In genomic region chr3:48398701-48399386, GRCh38 we compare ENCODE assay signal across 18 cellular contexts. TPM values are rescaled to one million over a fixed set of nuclear protein-coding genes. Genes with fewer than 3 reads are reported as not detected.
DNase-seq lines count a peak whose midpoint lies in the region; ATAC-seq and TF ChIP-seq lines count a peak whose summit lies in the region.
"Had no signal": no experiment of that assay in that cellular context is flagged by ENCODE, and none has a peak within 500 bp of the region (broad histone marks: within the 10 kb centered on the region; RNA-seq: fewer than 3 reads in every experiment).

No MANE protein-coding gene starts in this region.

- H3K79me2 ChIP-seq in GM23338 (replicated peaks; ENCODE audit: insufficient read depth) = no peaks in the 10 kb centered on the region
- H3K79me2 ChIP-seq in osteoblast (ENCODE audit: insufficient read depth, low read length) = no peaks in the 10 kb centered on the region

- DNase-seq in GM23338 (ENCODE audit: low spot score) (no peak), Peyer's patch (peak in 2 of 3 donors; percentile 34 to 37), esophagus squamous epithelium (lab: John Stamatoyannopoulos, UW) (no peak), osteoblast (ENCODE audit: insufficient read length, low spot score, missing footprints) (peak; percentile 54), osteocyte (ENCODE audit: extremely low spot score, unreplicated experiment) (no peak), DMS79 treated with DMSO at 0.1 percent for 48 hours (lab: John Stamatoyannopoulos, UW) (no peak), upper lobe of right lung (no peak)
- DNase-seq: activated CD4-positive, alpha-beta T cell treated with anti-CD3 and anti-CD28 coated beads for 1 hour; activated gamma-delta T cell treated with Interleukin-2 at 50 U/mL for 16 hours; GOT3; NCI-H1048; NCI-H2081 treated with DMSO at 0.1 percent for 48 hours had no signal

- ATAC-seq in GM23338 (peak; percentile 18), upper lobe of right lung (no peak)
- ATAC-seq: stimulated activated naive CD8-positive, alpha-beta T cell treated with anti-CD3 and anti-CD28 coated beads, Interleukin-15, amount 100 ng/mL, for 72 hours had no signal

- H3K4me3 ChIP-seq in GM23338 (no peak overlapping the region), Peyer's patch (no peak overlapping the region), esophagus squamous epithelium (no peak overlapping the region), osteoblast (ENCODE audit: insufficient read depth, low read length) (no peak overlapping the region), upper lobe of right lung (no peak overlapping the region)
- H3K4me3 ChIP-seq: left lung, SJSA1 had no signal

- no peak overlapping the region for H3K4me3 Mint-ChIP-seq in GM23338
- H3K4me3 Mint-ChIP-seq in osteocyte (ENCODE audit: unreplicated experiment) = no peak overlapping the region
- H3K4me3 Mint-ChIP-seq: stimulated activated naive CD8-positive, alpha-beta T cell treated with anti-CD3 and anti-CD28 coated beads, Interleukin-15, amount 100 ng/mL, for 72 hours; T-helper 2 cell treated with Interferon-gamma antibody and Interleukin-4, amounts not matched to agents 5 μg/mL and 100 μg/mL, for 36 hours had no signal

- H3K27ac Mint-ChIP-seq in GM23338 = no peak overlapping the region
- H3K27ac Mint-ChIP-seq in osteocyte (ENCODE audit: unreplicated experiment) = no peak overlapping the region
- H3K27ac Mint-ChIP-seq: stimulated activated naive CD8-positive, alpha-beta T cell treated with anti-CD3 and anti-CD28 coated beads, Interleukin-15, amount 100 ng/mL, for 72 hours; T-helper 2 cell treated with Interferon-gamma antibody and Interleukin-4, amounts not matched to agents 5 μg/mL and 100 μg/mL, for 36 hours had no signal

- H3K4me2 ChIP-seq in GM23338 (no peak overlapping the region), osteoblast (ENCODE audit: insufficient read depth, low read length) (no peak overlapping the region)

- H3K27me3 ChIP-seq in GM23338 (ENCODE audit: insufficient read depth) (no peaks in the 10 kb centered on the region), Peyer's patch (no peaks in the 10 kb centered on the region), esophagus squamous epithelium (no peaks in the 10 kb centered on the region), osteoblast (ENCODE audit: insufficient read depth, low read length) (peaks cover 28% of the 10 kb centered on the region), upper lobe of right lung (no peaks in the 10 kb centered on the region)
- H3K27me3 ChIP-seq: left lung had no signal

- H3K27ac ChIP-seq in GM23338 (ENCODE audit: low read depth) (no peak overlapping the region), Peyer's patch (no peak overlapping the region), esophagus squamous epithelium (peak overlapping the region in 3 of 4 donors; percentile 0 to 86 (median 81)), osteoblast (ENCODE audit: low read depth, low read length) (no peak overlapping the region), upper lobe of right lung (no peak overlapping the region)
- H3K27ac ChIP-seq: left lung, SJSA1 had no signal

- H3K36me3 Mint-ChIP-seq in GM23338 (ENCODE audit: low read depth) = peaks cover 38% of the 10 kb centered on the region
- peaks cover 3% of the 10 kb centered on the region for H3K36me3 Mint-ChIP-seq in osteocyte (ENCODE audit: unreplicated experiment)

- H3K9me3 ChIP-seq in Peyer's patch (no peaks in the 10 kb centered on the region), esophagus squamous epithelium (no peaks in the 10 kb centered on the region), osteoblast (ENCODE audit: low read depth, low read length) (no peaks in the 10 kb centered on the region), upper lobe of right lung (no peaks in the 10 kb centered on the region)
- H3K9me3 ChIP-seq: left lung, SJSA1 had no signal

- no peaks in the 10 kb centered on the region; the same call in 1 of the 2 replicates for H4K20me1 ChIP-seq in GM23338 (replicated peaks; ENCODE audit: insufficient read depth)
- H4K20me1 ChIP-seq in osteoblast (ENCODE audit: insufficient read depth, low read length) = no peaks in the 10 kb centered on the region

- whole genome bisulfite sequencing in esophagus squamous epithelium, 2 donors = 53 to 65% methylated on average over 4 to 7 of the region's 11 CpGs

- H2AFZ ChIP-seq in GM23338 (no peak overlapping the region), osteoblast (ENCODE audit: low read length) (no peak overlapping the region)

- H3K27me3 Mint-ChIP-seq in GM23338 (ENCODE audit: insufficient read depth, low read depth, poor library complexity) (peaks cover 7% of the 10 kb centered on the region), osteocyte (ENCODE audit: unreplicated experiment) (peaks cover 18% of the 10 kb centered on the region)

- no peaks in the 10 kb centered on the region for H3K9me2 ChIP-seq in GM23338 (ENCODE audit: insufficient read depth)

- H3K9me3 Mint-ChIP-seq in GM23338 (no peaks in the 10 kb centered on the region), osteocyte (ENCODE audit: unreplicated experiment) (no peaks in the 10 kb centered on the region)
- H3K9me3 Mint-ChIP-seq: stimulated activated naive CD8-positive, alpha-beta T cell treated with anti-CD3 and anti-CD28 coated beads, Interleukin-15, amount 100 ng/mL, for 72 hours; T-helper 2 cell treated with Interferon-gamma antibody and Interleukin-4, amounts not matched to agents 5 μg/mL and 100 μg/mL, for 36 hours had no signal

- TF ChIP-seq CTCF in GM23338 (conservative IDR thresholded peaks at IDR 0.05; ENCODE audit: low read depth in 2 of 2) = no peak
- TF ChIP-seq CTCF in Peyer's patch (IDR thresholded peaks at IDR 0.05) = no peak
- TF ChIP-seq CTCF in esophagus squamous epithelium (IDR thresholded peaks at IDR 0.05) = no peak
- no peak for TF ChIP-seq CTCF in osteoblast (IDR thresholded peaks at IDR 0.05; ENCODE audit: extremely low read depth, low read depth, low read length)
- TF ChIP-seq CTCF in osteocyte (IDR thresholded peaks at IDR 0.05) = no peak
- no peak for TF ChIP-seq CTCF in upper lobe of right lung (IDR thresholded peaks at IDR 0.05)

- H3K36me3 ChIP-seq in GM23338 (ENCODE audit: insufficient read depth) = no peaks in the 10 kb centered on the region
- H3K36me3 ChIP-seq in Peyer's patch = peaks cover 0 to 6% (median 0%) of the 10 kb centered on the region in 3 donors
- peaks cover 0 to 13% (median 0%) of the 10 kb centered on the region in 3 donors for H3K36me3 ChIP-seq in esophagus squamous epithelium
- no peaks in the 10 kb centered on the region for H3K36me3 ChIP-seq in osteoblast (ENCODE audit: insufficient read depth, low read length)
- no peaks in the 10 kb centered on the region for H3K36me3 ChIP-seq in upper lobe of right lung
- H3K36me3 ChIP-seq: SJSA1 had no signal

- peaks cover 11% of the 10 kb centered on the region for H3K4me1 Mint-ChIP-seq in GM23338
- H3K4me1 Mint-ChIP-seq in osteocyte (ENCODE audit: unreplicated experiment) = peaks cover 25% of the 10 kb centered on the region
- H3K4me1 Mint-ChIP-seq: stimulated activated naive CD8-positive, alpha-beta T cell treated with anti-CD3 and anti-CD28 coated beads, Interleukin-15, amount 100 ng/mL, for 72 hours had no signal

- intact Hi-C loops in esophagus squamous epithelium (cut with DNase I) = loop anchor here (2.0 kb wide), 1 partner anchor 38 kb away; no protein-coding TSS in a partner anchor
- intact Hi-C loops in upper lobe of right lung (cut with DNase I) = no loop called here

- no peaks in the 10 kb centered on the region; the same call in 1 of the 2 replicates for H3F3A ChIP-seq in GM23338 (replicated peaks; ENCODE audit: low read depth)

- no peak for TF ChIP-seq POLR2A in Peyer's patch (IDR thresholded peaks at IDR 0.05)
- no peak for TF ChIP-seq POLR2A in esophagus squamous epithelium (IDR thresholded peaks at IDR 0.05)

- H3K4me1 ChIP-seq in GM23338 (ENCODE audit: insufficient read depth) (no peaks in the 10 kb centered on the region), Peyer's patch (no peaks in the 10 kb centered on the region), esophagus squamous epithelium (peaks cover 13 to 50% (median 21%) of the 10 kb centered on the region in 3 donors), osteoblast (ENCODE audit: insufficient read depth, low read length) (peaks cover 11% of the 10 kb centered on the region), upper lobe of right lung (peaks cover 14% of the 10 kb centered on the region)

RNA-seq across cellular contexts. Expression of gene FBXW12, which starts 26.8 kb away (rescaled TPM):
- total RNA-seq in GM23338 (2014; rRNA removed; shearing (Covaris generic)) = not detected in 2 replicates
- 0.21 and 0.73 TPM in 2 replicates for polyA plus RNA-seq in GM23338 (2016; fragmentation: Nextera tagmentation; extraction: Ambion mirVana)
- total RNA-seq in Peyer's patch (not detected), esophagus squamous epithelium (not detected), osteoblast (not detected in 2 replicates), osteocyte (not detected in 2 replicates), upper lobe of right lung (not detected)
- total RNA-seq: fibroblast of villous mesenchyme, left lung, omental fat pad, SJSA1 had no signal

RNA-seq across cellular contexts. Expression of gene PLXNB1, which starts 31.0 kb away (rescaled TPM):
- total RNA-seq in GM23338 (2014; rRNA removed; shearing (Covaris generic)) = 144 and 164 TPM in 2 replicates
- polyA plus RNA-seq in GM23338 (2016; fragmentation: Nextera tagmentation; extraction: Ambion mirVana) = 49.0 and 49.3 TPM in 2 replicates
- total RNA-seq in Peyer's patch (100 to 1,000 TPM; 150 to 455 (median 312) TPM), esophagus squamous epithelium (100 to 1,000 TPM in 3 of 4 donors, 10 to 100 TPM in 1; 57.7 to 215 (median 128) TPM), osteoblast (23.3 and 33.7 TPM in 2 replicates), osteocyte (76.7 and 88.2 TPM in 2 replicates), upper lobe of right lung (103 TPM)

RNA-seq across cellular contexts. Expression of gene CCDC51, which starts 41.1 kb away (rescaled TPM):
- 24.1 and 28.9 TPM in 2 replicates for total RNA-seq in GM23338 (2014; rRNA removed; shearing (Covaris generic))
- polyA plus RNA-seq in GM23338 (2016; fragmentation: Nextera tagmentation; extraction: Ambion mirVana) = 20.8 and 22.2 TPM in 2 replicates
- 10 to 100 TPM in 1 of 4 donors, 1 to 10 TPM in 3; 7.4 to 13.1 (median 9.1) TPM for total RNA-seq in Peyer's patch
- 10 to 100 TPM; 15.1 to 31.3 (median 18.2) TPM for total RNA-seq in esophagus squamous epithelium
- total RNA-seq in osteoblast = 13.3 and 17.4 TPM in 2 replicates
- total RNA-seq in osteocyte = 11.3 and 11.9 TPM in 2 replicates
- 11.4 TPM for total RNA-seq in upper lobe of right lung

RNA-seq across cellular contexts. Expression of gene TMA7, which starts 41.2 kb away (rescaled TPM):
- 362 and 419 TPM in 2 replicates for total RNA-seq in GM23338 (2014; rRNA removed; shearing (Covaris generic))
- polyA plus RNA-seq in GM23338 (2016; fragmentation: Nextera tagmentation; extraction: Ambion mirVana) = 2,089 and 2,333 TPM in 2 replicates
- total RNA-seq in Peyer's patch = 100 to 1,000 TPM; 142 to 246 (median 153) TPM
- 100 to 1,000 TPM; 293 to 431 (median 357) TPM for total RNA-seq in esophagus squamous epithelium
- 128 and 135 TPM in 2 replicates for total RNA-seq in osteoblast
- 186 and 198 TPM in 2 replicates for total RNA-seq in osteocyte
- total RNA-seq in upper lobe of right lung = 169 TPM

RNA-seq across cellular contexts. Expression of gene ATRIP, which starts 47.7 kb away (rescaled TPM):
- total RNA-seq in GM23338 (2014; rRNA removed; shearing (Covaris generic)) = 17.3 and 17.6 TPM in 2 replicates
- polyA plus RNA-seq in GM23338 (2016; fragmentation: Nextera tagmentation; extraction: Ambion mirVana) = 5.8 and 6.1 TPM in 2 replicates
- 10 to 100 TPM in 1 of 4 donors, 1 to 10 TPM in 3; 2.6 to 13.2 (median 6.0) TPM for total RNA-seq in Peyer's patch
- total RNA-seq in esophagus squamous epithelium = 1 to 10 TPM; 4.8 to 8.9 (median 7.1) TPM
- 5.0 and 5.1 TPM in 2 replicates for total RNA-seq in osteoblast
- 8.5 and 9.3 TPM in 2 replicates for total RNA-seq in osteocyte
- 5.3 TPM for total RNA-seq in upper lobe of right lung

Comparison
In these comparisons a context has a peak if more than half of its experiments do, and no peak if none do; other contexts are left out.
1. DNase-seq: peak in Peyer's patch (2 of 3) and osteoblast (single experiment); none in GM23338 (single experiment), esophagus squamous epithelium (single experiment), osteocyte (single experiment), DMS79 treated with DMSO at 0.1 percent for 48 hours (single experiment) and upper lobe of right lung (single experiment).
2. H3K27ac ChIP-seq: peak in esophagus squamous epithelium (3 of 4); none in GM23338 (single experiment), Peyer's patch (0 of 4), osteoblast (single experiment) and upper lobe of right lung (single experiment).